ENCODE assay signal across 11 cellular contexts in the genomic region with DNA sequence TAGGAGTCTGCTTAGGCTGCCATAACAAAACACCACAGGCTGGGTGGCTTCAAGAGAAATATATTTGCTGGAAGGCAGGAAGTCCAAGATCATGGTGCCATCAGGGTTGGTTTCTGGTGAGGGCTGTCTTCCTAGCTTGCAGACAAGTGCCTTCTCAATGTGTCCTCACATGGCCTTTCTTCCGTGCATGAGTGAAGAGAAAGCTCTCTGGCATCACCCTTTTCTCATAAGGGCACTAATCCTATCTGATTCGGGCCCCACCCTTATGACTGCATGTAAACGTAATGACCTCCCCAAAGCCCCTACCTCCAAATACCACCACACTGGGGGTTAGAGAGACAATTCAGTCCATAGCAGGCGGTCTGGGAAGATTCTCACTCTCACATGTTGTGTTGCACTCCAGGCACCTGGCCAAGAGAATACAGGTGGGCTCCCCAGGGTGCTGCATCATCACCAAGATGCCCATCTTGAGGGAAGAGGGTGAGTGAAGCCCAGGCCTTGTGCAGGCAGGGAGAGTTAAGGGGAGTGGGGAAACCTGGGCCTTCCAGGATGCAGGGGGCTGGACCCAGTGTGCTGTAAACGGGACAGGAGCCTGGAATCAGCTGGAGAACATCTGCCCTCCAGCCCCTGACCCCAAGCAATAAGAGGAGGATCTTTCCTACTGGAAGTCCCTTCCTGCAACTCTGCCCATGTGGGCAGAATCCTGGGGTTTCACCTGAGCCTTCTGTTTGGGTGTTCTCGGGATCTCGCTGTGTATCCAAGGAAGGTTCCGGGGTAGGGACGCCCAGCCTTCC. TPM values are rescaled to one million over a fixed set of nuclear protein-coding genes. Genes with fewer than 3 reads are reported as not detected.
DNase-seq lines count a peak whose midpoint lies in the region; ATAC-seq and TF ChIP-seq lines count a peak whose summit lies in the region.
"Had no signal": no experiment of that assay in that cellular context is flagged by ENCODE, and none has a peak within 500 bp of the region (broad histone marks: within the 10 kb centered on the region; RNA-seq: fewer than 3 reads in every experiment).

No MANE protein-coding gene starts in this region.

- ATAC-seq in left lung: no peak

- H3K27ac ChIP-seq in left lung (peak overlapping the region; percentile 93 to 99), subcutaneous abdominal adipose tissue (ENCODE audit: low read depth, low read length) (peak overlapping the region; percentile 69)

- H3K36me3 ChIP-seq in left lung: no peaks in the 10 kb centered on the region
- no peaks in the 10 kb centered on the region for H3K36me3 ChIP-seq in subcutaneous abdominal adipose tissue (ENCODE audit: control insufficient read depth in 5 of 5, insufficient read depth in 5 of 5, low read length in 5 of 5)

- H3K4me3 Mint-ChIP-seq in T-helper 2 cell treated with Interferon-gamma antibody and Interleukin-4, amounts not matched to agents 5 μg/mL and 100 μg/mL, for 36 hours: peak overlapping the region; percentile 69
- peak overlapping the region; percentile 68 for H3K4me3 Mint-ChIP-seq in activated naive CD8-positive, alpha-beta T cell

- H3K9me3 Mint-ChIP-seq in T-helper 2 cell treated with Interferon-gamma antibody and Interleukin-4, amounts not matched to agents 5 μg/mL and 100 μg/mL, for 36 hours: no peaks in the 10 kb centered on the region
- H3K9me3 Mint-ChIP-seq in activated naive CD8-positive, alpha-beta T cell (ENCODE audit: low read depth): no peaks in the 10 kb centered on the region

- peak overlapping the region in 4 of 5 donors; percentile 63 to 76 (median 68) for H3K9ac ChIP-seq in subcutaneous abdominal adipose tissue (ENCODE audit: low read length in 5 of 5)

- H3K4me3 ChIP-seq in left lung: peak overlapping the region; percentile 26 to 50
- H3K4me3 ChIP-seq in subcutaneous abdominal adipose tissue (ENCODE audit: low read depth in 1 of 5, low read length in 5 of 5): peak overlapping the region in 4 of 5 donors; percentile 36 to 71 (median 66)

- H3K4me1 ChIP-seq in left lung: peaks cover 24 to 80% of the 10 kb centered on the region in 2 donors
- peaks cover 3 to 34% (median 29%) of the 10 kb centered on the region in 5 donors for H3K4me1 ChIP-seq in subcutaneous abdominal adipose tissue (ENCODE audit: control insufficient read depth in 5 of 5, insufficient read depth in 5 of 5, low read length in 5 of 5)

- peak overlapping the region; percentile 63 for H3K27ac Mint-ChIP-seq in T-helper 2 cell treated with Interferon-gamma antibody and Interleukin-4, amounts not matched to agents 5 μg/mL and 100 μg/mL, for 36 hours
- no peak overlapping the region for H3K27ac Mint-ChIP-seq in activated naive CD8-positive, alpha-beta T cell

- no peaks in the 10 kb centered on the region for H3K36me3 Mint-ChIP-seq in T-helper 2 cell treated with Interferon-gamma antibody and Interleukin-4, amounts not matched to agents 5 μg/mL and 100 μg/mL, for 36 hours (ENCODE audit: low read depth)
- no peaks in the 10 kb centered on the region for H3K36me3 Mint-ChIP-seq in activated naive CD8-positive, alpha-beta T cell

- peaks cover 12% of the 10 kb centered on the region for H3K27me3 Mint-ChIP-seq in T-helper 2 cell treated with Interferon-gamma antibody and Interleukin-4, amounts not matched to agents 5 μg/mL and 100 μg/mL, for 36 hours (ENCODE audit: low read depth)
- H3K27me3 Mint-ChIP-seq in activated naive CD8-positive, alpha-beta T cell: no peaks in the 10 kb centered on the region

- no peak for DNase-seq in T-helper 2 cell treated with Interferon-gamma antibody and Interleukin-4, amounts not matched to agents 5 μg/mL and 100 μg/mL, for 36 hours (ENCODE audit: low spot score)
- DNase-seq in T-helper 2 cell: no peak
- DNase-seq in left lung: no peak
- no peak for DNase-seq in HK-2 (ENCODE audit: unreplicated experiment)
- no peak for DNase-seq in head of caudate nucleus
- no peak for DNase-seq in NCI-H526 (lab: John Stamatoyannopoulos, UW)
- DNase-seq: activated CD8-positive, alpha-beta memory T cell treated with anti-CD3 and anti-CD28 coated beads, Interleukin-2, amount 50 U/mL, for 48 hours had no signal

- no peak for TF ChIP-seq CTCF in left lung (IDR thresholded peaks at IDR 0.05)

- peaks cover 29% of the 10 kb centered on the region for H3K4me1 Mint-ChIP-seq in T-helper 2 cell treated with Interferon-gamma antibody and Interleukin-4, amounts not matched to agents 5 μg/mL and 100 μg/mL, for 36 hours (ENCODE audit: low read depth)
- H3K4me1 Mint-ChIP-seq in activated naive CD8-positive, alpha-beta T cell (ENCODE audit: low read depth): peaks cover 25% of the 10 kb centered on the region

- intact Hi-C loops in left lung (cut with DNase I): no loop called here
- intact Hi-C loops in head of caudate nucleus (cut with DNase I): no loop called here

- peaks cover 0 to 6% of the 10 kb centered on the region in 2 donors for H3K9me3 ChIP-seq in left lung
- peaks cover 2 to 7% (median 6%) of the 10 kb centered on the region in 5 donors for H3K9me3 ChIP-seq in subcutaneous abdominal adipose tissue (ENCODE audit: control insufficient read depth in 5 of 5, low read length in 5 of 5)

- no peaks in the 10 kb centered on the region for H3K27me3 ChIP-seq in left lung
- H3K27me3 ChIP-seq in subcutaneous abdominal adipose tissue (ENCODE audit: control insufficient read depth in 5 of 5, insufficient read depth in 4 of 5, low read length in 5 of 5): no peaks in the 10 kb centered on the region

RNA-seq across cellular contexts. Expression of a gene that starts 10.2 kb away (rescaled TPM):
- 1 to 10 TPM in 1 of 2 donors, under 1 TPM in 1; 0.55 to 3.3 TPM for total RNA-seq in left lung
- total RNA-seq: A673, myocyte had no signal

RNA-seq across cellular contexts. Expression of a gene that starts 15.3 kb away (rescaled TPM):
- 100 to 1,000 TPM in 1 of 2 donors, 10 to 100 TPM in 1; 98.2 to 194 TPM for total RNA-seq in left lung

RNA-seq across cellular contexts. Expression of a gene that starts 32.9 kb away (rescaled TPM):
- 100 to 1,000 TPM; 122 to 147 TPM for total RNA-seq in left lung

RNA-seq across cellular contexts. Expression of a gene that starts 52.1 kb away (rescaled TPM):
- total RNA-seq in left lung: under 1 TPM in 1 of 2 donors, not detected in 1; 0.29 TPM
- total RNA-seq: A673, myocyte had no signal
